ENCODE assay signal across 11 cellular contexts in the genomic region with DNA sequence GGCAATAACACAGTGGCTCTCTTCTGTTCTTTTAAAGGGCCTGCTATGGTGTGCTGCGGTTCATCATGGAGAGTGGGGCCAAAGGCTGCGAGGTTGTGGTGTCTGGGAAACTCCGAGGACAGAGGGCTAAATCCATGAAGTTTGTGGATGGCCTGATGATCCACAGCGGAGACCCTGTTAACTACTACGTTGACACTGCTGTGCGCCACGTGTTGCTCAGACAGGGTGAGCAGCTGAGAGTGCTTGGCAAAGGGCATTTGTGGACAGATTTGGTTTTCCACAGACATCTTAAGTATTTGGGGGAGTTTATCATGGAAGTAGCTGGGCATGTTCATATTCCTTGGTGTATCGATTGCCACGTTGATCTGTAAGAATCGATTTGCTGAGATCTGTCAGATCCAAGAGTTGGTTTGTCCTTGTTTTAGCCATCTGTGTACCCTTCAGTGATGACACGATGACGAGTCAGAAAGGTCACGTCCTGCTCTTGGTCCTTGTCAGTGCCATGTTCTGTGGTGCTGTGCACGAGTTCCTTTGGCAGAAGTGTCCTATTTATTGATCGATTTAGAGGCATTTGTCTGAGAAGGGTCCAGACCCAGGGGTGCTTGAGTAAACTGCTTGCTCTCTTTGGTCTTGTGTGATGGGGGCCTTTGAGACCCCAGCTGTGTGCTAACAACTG. TPM values are rescaled to one million over a fixed set of nuclear protein-coding genes. Genes with fewer than 3 reads are reported as not detected.
DNase-seq lines count a peak whose midpoint lies in the region; ATAC-seq, FAIRE-seq and TF ChIP-seq lines count a peak whose summit lies in the region.
"Had no signal": no experiment of that assay in that cellular context is flagged by ENCODE, and none has a peak within 500 bp of the region (broad histone marks: within the 10 kb centered on the region; RNA-seq: fewer than 3 reads in every experiment).

No MANE protein-coding gene starts in this region.

- H3K36me3 Mint-ChIP-seq in T-helper 17 cell (ENCODE audit: low read depth): peaks cover 17% of the 10 kb centered on the region
- peaks cover 45% of the 10 kb centered on the region for H3K36me3 Mint-ChIP-seq in endothelial cell (ENCODE audit: low read depth, unreplicated experiment)
- H3K36me3 Mint-ChIP-seq in type B pancreatic cell: peaks cover 65% of the 10 kb centered on the region

- no peak for TF ChIP-seq EP300 in HepG2 (IDR thresholded peaks at IDR 0.05; ENCODE audit: low read depth in 2 of 2, low read length in 2 of 2)
- TF ChIP-seq EP300 in HepG2 (CRISPR knock-in tag; IDR thresholded peaks at IDR 0.05; ENCODE audit: borderline replicate concordance): no peak

- H3K27ac ChIP-seq in HepG2 (ENCODE audit: extremely low read length, insufficient read depth, low read length) (no peak overlapping the region), right lobe of liver (no peak overlapping the region)

- H3K36me3 ChIP-seq in HepG2 (replicated peaks in 1 of 2; ENCODE audit: control insufficient read depth in 1 of 2, insufficient read depth in 2 of 2, low read length in 2 of 2) (peaks cover 25 to 62% of the 10 kb centered on the region in 2 experiments), right lobe of liver (peaks cover 8 to 65% (median 37%) of the 10 kb centered on the region in 4 donors)

- no peak overlapping the region for H3K4me2 ChIP-seq in HepG2 (ENCODE audit: low read depth, low read length)

- H3K27me3 ChIP-seq in HepG2 (ENCODE audit: control insufficient read depth in 1 of 2, insufficient read depth in 2 of 2, low read length in 2 of 2): peaks cover 0 to 6% of the 10 kb centered on the region in 2 experiments; a peak in 1 of 5 replicates
- H3K27me3 ChIP-seq in right lobe of liver: no peaks in the 10 kb centered on the region
- H3K27me3 ChIP-seq: adrenal gland had no signal

- POLR2A ChIA-PET in HepG2 (lab: Yijun Ruan, JAX): interaction anchor here (1.2 kb wide), 1 partner anchor 18 kb away, joined by 4 read pairs; no protein-coding TSS in a partner anchor

- no peaks in the 10 kb centered on the region for H3K9me3 ChIP-seq in HepG2 (ENCODE audit: low read length)
- no peaks in the 10 kb centered on the region for H3K9me3 ChIP-seq in right lobe of liver
- no peaks in the 10 kb centered on the region for H3K9me3 ChIP-seq in T-helper 17 cell (ENCODE audit: control insufficient read depth, low read length, poor library complexity, severe bottlenecking)
- H3K9me3 ChIP-seq: adrenal gland had no signal

- DNase-seq in HepG2 (ENCODE audit: low spot score) (no peak), right lobe of liver (no peak), T-helper 17 cell (no peak), endothelial cell (ENCODE audit: low spot score) (no peak), type B pancreatic cell (ENCODE audit: extremely low spot score, unreplicated experiment) (no peak)
- DNase-seq: adrenal gland had no signal

- intact Hi-C loops in HepG2 (cut with micrococcal nuclease; ENCODE audit: unreplicated experiment) (no loop called here), right lobe of liver (cut with DNase I) (no loop called here)

- no peak overlapping the region for H2AFZ ChIP-seq in HepG2 (ENCODE audit: low read length)

- 89% methylated on average over 11 of the region's 15 CpGs for WGBS in HepG2 (ENCODE audit: low lambda C conversion rate)
- WGBS in right lobe of liver (ENCODE audit: insufficient coverage, low coverage, low lambda C conversion rate, missing lambda C conversion rate): 79% methylated on average over 14 of the region's 15 CpGs

- in situ Hi-C loops in HepG2 (cut with HindIII; ENCODE audit: extremely low pct_ligation_motif_present, low pct_unique_long_range_greater_than_20kb): no loop called here

- TF ChIP-seq POLR2A in HepG2 (IDR thresholded peaks at IDR 0.05; ENCODE audit: insufficient read depth in 1 of 2, low read depth in 2 of 2, low read length in 2 of 2) (no peak; a peak in 1 of 4 replicates), right lobe of liver (IDR thresholded peaks at IDR 0.05) (no peak)

- no peak overlapping the region for H3K9ac ChIP-seq in HepG2 (ENCODE audit: insufficient read depth, low read depth, low read length)

- no peak for ATAC-seq in HepG2
- ATAC-seq in right lobe of liver: no peak
- no peak for ATAC-seq in T-helper 17 cell
- ATAC-seq in GM21447 (IDR thresholded peaks at IDR 0.05; ENCODE audit: unreplicated experiment): no peak
- ATAC-seq in HG02798 (IDR thresholded peaks at IDR 0.05; ENCODE audit: poor library complexity, unreplicated experiment): no peak
- no peak for ATAC-seq in HG02870 (IDR thresholded peaks at IDR 0.05; ENCODE audit: unreplicated experiment)

- H3K79me2 ChIP-seq in HepG2 (ENCODE audit: insufficient read depth, low read length): peaks cover 57% of the 10 kb centered on the region

- H3K4me3 ChIP-seq in HepG2 (replicated peaks in 1 of 3; ENCODE audit: insufficient read depth in 1 of 3, low read depth in 2 of 3, low read length in 3 of 3) (no peak overlapping the region), right lobe of liver (no peak overlapping the region)
- H3K4me3 ChIP-seq: adrenal gland had no signal

- no peak for TF ChIP-seq RAD21 in HepG2 (CRISPR knock-in tag; IDR thresholded peaks at IDR 0.05)

- CTCF ChIA-PET in HepG2 (lab: Yijun Ruan, JAX; ENCODE audit: low intra/inter-chr PET ratio, low total read pairs): no interaction called here

- no TSS peak for BruUV-seq in HepG2 (replicated peaks; lab: Mats Ljungman, UMichigan)

- no peaks in the 10 kb centered on the region for H3K27me3 Mint-ChIP-seq in T-helper 17 cell
- peaks cover 7% of the 10 kb centered on the region for H3K27me3 Mint-ChIP-seq in endothelial cell (ENCODE audit: unreplicated experiment)
- H3K27me3 Mint-ChIP-seq in type B pancreatic cell: no peaks in the 10 kb centered on the region

- FAIRE-seq in HepG2 (lab: Jason Lieb, UNC): no peak
- FAIRE-seq: frontal cortex had no signal

- TF ChIP-seq CTCF in HepG2 (CRISPR knock-in tag; IDR thresholded peaks at IDR 0.05) (no peak), right lobe of liver (IDR thresholded peaks at IDR 0.05) (no peak), endothelial cell (IDR thresholded peaks at IDR 0.05; ENCODE audit: unreplicated experiment) (no peak), type B pancreatic cell (conservative IDR thresholded peaks at IDR 0.05) (no peak)

- H3K27ac Mint-ChIP-seq in T-helper 17 cell (peak overlapping the region; percentile 75), endothelial cell (ENCODE audit: unreplicated experiment) (peak overlapping the region; percentile 36), type B pancreatic cell (peak overlapping the region; percentile 71)

- H3K4me1 ChIP-seq in HepG2 (ENCODE audit: insufficient read depth, low read length) (peaks cover 38% of the 10 kb centered on the region), right lobe of liver (peaks cover 0 to 17% (median 3%) of the 10 kb centered on the region in 4 donors)

- H3K4me1 Mint-ChIP-seq in T-helper 17 cell (peaks cover 48% of the 10 kb centered on the region), endothelial cell (ENCODE audit: unreplicated experiment) (peaks cover 53% of the 10 kb centered on the region), type B pancreatic cell (ENCODE audit: unreplicated experiment) (peaks cover 40% of the 10 kb centered on the region)

- H3K4me3 Mint-ChIP-seq in T-helper 17 cell (no peak overlapping the region), endothelial cell (ENCODE audit: unreplicated experiment) (peak overlapping the region; percentile 84), type B pancreatic cell (peak overlapping the region; percentile 95)
- H3K4me3 Mint-ChIP-seq: mesothelial cell of epicardium had no signal

- peaks cover 89% of the 10 kb centered on the region for H4K20me1 ChIP-seq in HepG2 (ENCODE audit: insufficient read depth, low read length)

- H3K9me3 Mint-ChIP-seq in endothelial cell (ENCODE audit: unreplicated experiment) (no peaks in the 10 kb centered on the region), type B pancreatic cell (peaks cover 4% of the 10 kb centered on the region)
- H3K9me3 Mint-ChIP-seq: mesothelial cell of epicardium had no signal

RNA-seq across cellular contexts. Expression of a gene that starts 4.8 kb away (rescaled TPM):
- total RNA-seq in HepG2 (2016; rRNA removed; fragmentation: Illumina TruSeq; extraction: Trizol) (2,143 and 2,814 TPM in 2 replicates), right lobe of liver (100 to 1,000 TPM; 311 to 560 (median 447) TPM), T-helper 17 cell (1,000 to 10,000 TPM; 4,448 to 4,546 TPM), endothelial cell (ENCODE audit: unreplicated experiment) (3,784 TPM), type B pancreatic cell (ENCODE audit: low replicate concordance) (3,170 and 3,442 TPM in 2 replicates)
- total RNA-seq in HepG2 (2016; cell fraction: cytosol; rRNA removed; fragmentation: Illumina TruSeq; extraction: Trizol; ENCODE audit: low read depth): 3,026 and 3,837 TPM in 2 replicates
- total RNA-seq in HepG2 (2016; cell fraction: insoluble cytoplasmic fraction; rRNA removed; fragmentation: Illumina TruSeq; extraction: Trizol): 2,366 and 2,701 TPM in 2 replicates
- total RNA-seq in HepG2 (2016; cell fraction: membrane; rRNA removed; fragmentation: Illumina TruSeq; extraction: Trizol): 5,197 and 5,735 TPM in 2 replicates
- 799 and 826 TPM in 2 replicates for total RNA-seq in HepG2 (2016; cell fraction: nucleus; rRNA removed; fragmentation: Illumina TruSeq; extraction: Trizol)
- 3,295 and 3,616 TPM in 2 replicates for polyA plus RNA-seq in HepG2 (2011; rRNA removed)
- polyA plus RNA-seq in HepG2 (2011; cell fraction: cytosol; rRNA removed): 3,790 and 3,975 TPM in 2 replicates
- polyA plus RNA-seq in HepG2 (2011; cell fraction: nucleus; rRNA removed): 1,120 and 1,329 TPM in 2 replicates
- 4,677 and 5,383 TPM in 2 replicates for polyA plus RNA-seq in HepG2 (2012)
- polyA plus RNA-seq in HepG2 (2016; cell fraction: cytosol; fragmentation: Illumina TruSeq; extraction: Trizol; ENCODE audit: low read depth): 4,653 and 5,328 TPM in 2 replicates
- 3,740 and 3,849 TPM in 2 replicates for polyA plus RNA-seq in HepG2 (2016; cell fraction: insoluble cytoplasmic fraction; fragmentation: Illumina TruSeq; extraction: Trizol; ENCODE audit: low read depth)
- polyA plus RNA-seq in HepG2 (2016; cell fraction: membrane; fragmentation: Illumina TruSeq; extraction: Trizol; ENCODE audit: low read depth): 7,247 and 7,550 TPM in 2 replicates
- polyA plus RNA-seq in HepG2 (2016; cell fraction: nucleus; fragmentation: Illumina TruSeq; extraction: Trizol; ENCODE audit: insufficient read depth, low read depth): 2,020 and 2,028 TPM in 2 replicates
- polyA minus RNA-seq in HepG2 (2011; rRNA and poly(A)+ RNA removed; ENCODE audit: low replicate concordance): 1,170 and 2,337 TPM in 2 replicates
- polyA minus RNA-seq in HepG2 (2011; cell fraction: cytosol; rRNA and poly(A)+ RNA removed): 547 and 597 TPM in 2 replicates
- 281 and 352 TPM in 2 replicates for polyA minus RNA-seq in HepG2 (2011; cell fraction: nucleus; rRNA and poly(A)+ RNA removed)

RNA-seq across cellular contexts. Expression of a gene that starts 28.9 kb away (rescaled TPM):
- total RNA-seq in HepG2 (2016; rRNA removed; fragmentation: Illumina TruSeq; extraction: Trizol) (not detected in 2 replicates), right lobe of liver (under 1 TPM in 1 of 6 experiments, not detected in 5; 0.09 TPM), T-helper 17 cell (1 to 10 TPM; 1.3 to 3.1 TPM), endothelial cell (ENCODE audit: unreplicated experiment) (2.8 TPM), type B pancreatic cell (ENCODE audit: low replicate concordance) (0.67 and 1.6 TPM in 2 replicates)
- total RNA-seq in HepG2 (2016; cell fraction: cytosol; rRNA removed; fragmentation: Illumina TruSeq; extraction: Trizol; ENCODE audit: low read depth): not detected in 2 replicates
- total RNA-seq in HepG2 (2016; cell fraction: insoluble cytoplasmic fraction; rRNA removed; fragmentation: Illumina TruSeq; extraction: Trizol): not detected in 2 replicates
- total RNA-seq in HepG2 (2016; cell fraction: membrane; rRNA removed; fragmentation: Illumina TruSeq; extraction: Trizol): not detected in 2 replicates
- total RNA-seq in HepG2 (2016; cell fraction: nucleus; rRNA removed; fragmentation: Illumina TruSeq; extraction: Trizol): not detected in 2 replicates
- polyA plus RNA-seq in HepG2 (2011; rRNA removed): not detected in 2 replicates
- polyA plus RNA-seq in HepG2 (2011; cell fraction: cytosol; rRNA removed): 0.03 TPM in 1 of 2 replicates, not detected in the other
- 0.10 and 0.14 TPM in 2 replicates for polyA plus RNA-seq in HepG2 (2011; cell fraction: nucleus; rRNA removed)
- 0.12 TPM in 1 of 2 replicates, not detected in the other for polyA plus RNA-seq in HepG2 (2012)
- not detected in 2 replicates for polyA plus RNA-seq in HepG2 (2016; cell fraction: cytosol; fragmentation: Illumina TruSeq; extraction: Trizol; ENCODE audit: low read depth)
- polyA plus RNA-seq in HepG2 (2016; cell fraction: insoluble cytoplasmic fraction; fragmentation: Illumina TruSeq; extraction: Trizol; ENCODE audit: low read depth): not detected in 2 replicates
- not detected in 2 replicates for polyA plus RNA-seq in HepG2 (2016; cell fraction: membrane; fragmentation: Illumina TruSeq; extraction: Trizol; ENCODE audit: low read depth)
- 1.3 TPM in 1 of 2 replicates, not detected in the other for polyA plus RNA-seq in HepG2 (2016; cell fraction: nucleus; fragmentation: Illumina TruSeq; extraction: Trizol; ENCODE audit: insufficient read depth, low read depth)
- polyA minus RNA-seq in HepG2 (2011; rRNA and poly(A)+ RNA removed; ENCODE audit: low replicate concordance): 9.7 TPM in 1 of 2 replicates, not detected in the other
- 0.70 TPM in 1 of 2 replicates, not detected in the other for polyA minus RNA-seq in HepG2 (2011; cell fraction: cytosol; rRNA and poly(A)+ RNA removed)
- polyA minus RNA-seq in HepG2 (2011; cell fraction: nucleus; rRNA and poly(A)+ RNA removed): 0.64 TPM in 1 of 2 replicates, not detected in the other

RNA-seq across cellular contexts. Expression of a gene that starts 52.7 kb away (rescaled TPM):
- 22.5 and 25.2 TPM in 2 replicates for total RNA-seq in HepG2 (2016; rRNA removed; fragmentation: Illumina TruSeq; extraction: Trizol)
- 15.2 and 19.6 TPM in 2 replicates for total RNA-seq in HepG2 (2016; cell fraction: cytosol; rRNA removed; fragmentation: Illumina TruSeq; extraction: Trizol; ENCODE audit: low read depth)
- total RNA-seq in HepG2 (2016; cell fraction: insoluble cytoplasmic fraction; rRNA removed; fragmentation: Illumina TruSeq; extraction: Trizol): 21.7 and 25.0 TPM in 2 replicates
- total RNA-seq in HepG2 (2016; cell fraction: membrane; rRNA removed; fragmentation: Illumina TruSeq; extraction: Trizol): 20.4 and 20.9 TPM in 2 replicates
- total RNA-seq in HepG2 (2016; cell fraction: nucleus; rRNA removed; fragmentation: Illumina TruSeq; extraction: Trizol): 15.7 and 24.9 TPM in 2 replicates
- 35.7 and 35.9 TPM in 2 replicates for polyA plus RNA-seq in HepG2 (2011; rRNA removed)
- 33.5 and 41.0 TPM in 2 replicates for polyA plus RNA-seq in HepG2 (2011; cell fraction: cytosol; rRNA removed)
- polyA plus RNA-seq in HepG2 (2011; cell fraction: nucleus; rRNA removed): 50.3 and 56.4 TPM in 2 replicates
- polyA plus RNA-seq in HepG2 (2012): 25.7 and 29.8 TPM in 2 replicates
- polyA plus RNA-seq in HepG2 (2016; cell fraction: cytosol; fragmentation: Illumina TruSeq; extraction: Trizol; ENCODE audit: low read depth): 19.3 and 20.1 TPM in 2 replicates
- 33.2 and 40.0 TPM in 2 replicates for polyA plus RNA-seq in HepG2 (2016; cell fraction: insoluble cytoplasmic fraction; fragmentation: Illumina TruSeq; extraction: Trizol; ENCODE audit: low read depth)
- 23.0 and 27.7 TPM in 2 replicates for polyA plus RNA-seq in HepG2 (2016; cell fraction: membrane; fragmentation: Illumina TruSeq; extraction: Trizol; ENCODE audit: low read depth)
- 26.7 and 32.1 TPM in 2 replicates for polyA plus RNA-seq in HepG2 (2016; cell fraction: nucleus; fragmentation: Illumina TruSeq; extraction: Trizol; ENCODE audit: insufficient read depth, low read depth)
- polyA minus RNA-seq in HepG2 (2011; rRNA and poly(A)+ RNA removed; ENCODE audit: low replicate concordance): 48.7 and 175 TPM in 2 replicates
- 37.4 and 40.0 TPM in 2 replicates for polyA minus RNA-seq in HepG2 (2011; cell fraction: cytosol; rRNA and poly(A)+ RNA removed)
- 68.6 and 72.2 TPM in 2 replicates for polyA minus RNA-seq in HepG2 (2011; cell fraction: nucleus; rRNA and poly(A)+ RNA removed)
- total RNA-seq in right lobe of liver: 10 to 100 TPM in 5 of 6 experiments, 1 to 10 TPM in 1; 8.6 to 26.4 (median 24.5) TPM
- 10 to 100 TPM; 26.3 to 39.6 TPM for total RNA-seq in T-helper 17 cell
- 197 TPM for total RNA-seq in endothelial cell (ENCODE audit: unreplicated experiment)
- total RNA-seq in type B pancreatic cell (ENCODE audit: low replicate concordance): 32.7 and 32.8 TPM in 2 replicates
